ENCODE assay signal across 22 cellular contexts in genomic region chr5:112473989-112474388, GRCh38. TPM values are rescaled to one million over a fixed set of nuclear protein-coding genes. Genes with fewer than 3 reads are reported as not detected.
A peak's percentile ranks its signal among the peaks of the same experiment; 100 is the strongest.
DNase-seq lines count a peak whose midpoint lies in the region; ATAC-seq, FAIRE-seq and TF ChIP-seq lines count a peak whose summit lies in the region.
"Had no signal": no experiment of that assay in that cellular context is flagged by ENCODE, and none has a peak within 500 bp of the region (broad histone marks: within the 10 kb centered on the region; RNA-seq: fewer than 3 reads in every experiment).

No MANE protein-coding gene starts in this region.

- H3K36me3 Mint-ChIP-seq in nephron (ENCODE audit: low read depth), result no peaks in the 10 kb centered on the region
- no peaks in the 10 kb centered on the region for H3K36me3 Mint-ChIP-seq in activated T-helper 2 cell treated with anti-CD3 and anti-CD28 coated beads, Interferon-gamma antibody, Interleukin-2, Interleukin-4, amounts not matched to agents 10 μg/mL and 5 μg/mL and 100 μg/mL, durations not matched to agents 14 hours and 24 hours and 36 hours (ENCODE audit: low read depth)
- H3K36me3 Mint-ChIP-seq: CD4-positive, alpha-beta memory T cell had no signal

- FAIRE-seq in kidney (lab: Jason Lieb, UNC), result no peak
- FAIRE-seq: GM12891, GM18507, H54 had no signal

- H3K9ac ChIP-seq in kidney (ENCODE audit: low read length in 2 of 2), result no peak overlapping the region

- H3K4me1 Mint-ChIP-seq in nephron, result peaks cover 10% of the 10 kb centered on the region
- no peaks in the 10 kb centered on the region for H3K4me1 Mint-ChIP-seq in activated T-helper 2 cell treated with anti-CD3 and anti-CD28 coated beads, Interferon-gamma antibody, Interleukin-2, Interleukin-4, amounts not matched to agents 10 μg/mL and 5 μg/mL and 100 μg/mL, durations not matched to agents 14 hours and 24 hours and 36 hours (ENCODE audit: low read depth)
- H3K4me1 Mint-ChIP-seq: CD4-positive, alpha-beta memory T cell had no signal

- H3K27me3 ChIP-seq in left ventricle myocardium inferior (ENCODE audit: low read depth), result no peaks in the 10 kb centered on the region

- no peak overlapping the region for H3K4me3 Mint-ChIP-seq in nephron
- H3K4me3 Mint-ChIP-seq in activated T-helper 2 cell treated with anti-CD3 and anti-CD28 coated beads, Interferon-gamma antibody, Interleukin-2, Interleukin-4, amounts not matched to agents 10 μg/mL and 5 μg/mL and 100 μg/mL, durations not matched to agents 14 hours and 24 hours and 36 hours (ENCODE audit: low read depth), result no peak overlapping the region
- H3K4me3 Mint-ChIP-seq: CD4-positive, alpha-beta memory T cell; HFFc6 had no signal

- H3K36me3 ChIP-seq in left ventricle myocardium inferior (no peaks in the 10 kb centered on the region), kidney (ENCODE audit: control insufficient read depth in 1 of 2, insufficient read depth in 2 of 2, low read length in 2 of 2) (no peaks in the 10 kb centered on the region)
- H3K36me3 ChIP-seq: HAP-1 had no signal

- H3K27ac ChIP-seq in left ventricle myocardium inferior (replicated peaks) (peak overlapping the region; percentile 47), kidney (ENCODE audit: low read depth in 2 of 2, low read length in 2 of 2) (no peak overlapping the region)

- intact Hi-C loops in left ventricle myocardium inferior (cut with micrococcal nuclease), result no loop called here
- intact Hi-C loops in cardiac septum (cut with DNase I), result no loop called here
- intact Hi-C loops in left ventricle myocardium superior (cut with micrococcal nuclease), result no loop called here
- intact Hi-C loops in activated T-helper 2 cell treated with anti-CD3 and anti-CD28 coated beads, Interferon-gamma antibody, Interleukin-2, Interleukin-4, amounts not matched to agents 10 μg/mL and 5 μg/mL and 100 μg/mL, durations not matched to agents 14 hours and 24 hours and 36 hours (cut with micrococcal nuclease), result no loop called here
- intact Hi-C loops in kidney (cut with DNase I), result no loop called here

- H3K4me1 ChIP-seq in left ventricle myocardium inferior (peaks cover 12% of the 10 kb centered on the region), kidney (ENCODE audit: control insufficient read depth in 1 of 2, insufficient read depth in 1 of 2, low read depth in 1 of 2, low read length in 2 of 2) (no peaks in the 10 kb centered on the region)
- H3K4me1 ChIP-seq: HAP-1 had no signal

- ATAC-seq in left ventricle myocardium superior, result peak; percentile 50

- H3K4me3 ChIP-seq in left ventricle myocardium inferior (no peak overlapping the region), kidney (ENCODE audit: low read length in 2 of 2) (no peak overlapping the region)
- H3K4me3 ChIP-seq: HAP-1 had no signal

- TF ChIP-seq CTCF in left ventricle myocardium inferior (IDR thresholded peaks at IDR 0.05; ENCODE audit: borderline replicate concordance), result no peak
- TF ChIP-seq CTCF in nephron (IDR thresholded peaks at IDR 0.05; ENCODE audit: unreplicated experiment in 3 of 3), result no peak
- no peak for TF ChIP-seq CTCF in kidney (IDR thresholded peaks at IDR 0.05; ENCODE audit: borderline replicate concordance, extremely low read depth, insufficient read depth)

- H3K9me3 Mint-ChIP-seq in nephron, result no peaks in the 10 kb centered on the region
- no peaks in the 10 kb centered on the region for H3K9me3 Mint-ChIP-seq in activated T-helper 2 cell treated with anti-CD3 and anti-CD28 coated beads, Interferon-gamma antibody, Interleukin-2, Interleukin-4, amounts not matched to agents 10 μg/mL and 5 μg/mL and 100 μg/mL, durations not matched to agents 14 hours and 24 hours and 36 hours
- H3K9me3 Mint-ChIP-seq: CD4-positive, alpha-beta memory T cell; HFFc6 had no signal

- H3K27me3 Mint-ChIP-seq in nephron (ENCODE audit: low read depth), result peaks cover 5% of the 10 kb centered on the region
- peaks cover 5% of the 10 kb centered on the region for H3K27me3 Mint-ChIP-seq in activated T-helper 2 cell treated with anti-CD3 and anti-CD28 coated beads, Interferon-gamma antibody, Interleukin-2, Interleukin-4, amounts not matched to agents 10 μg/mL and 5 μg/mL and 100 μg/mL, durations not matched to agents 14 hours and 24 hours and 36 hours (ENCODE audit: low read depth)

- DNase-seq in left ventricle myocardium inferior (no peak), cardiac septum (ENCODE audit: low spot score) (no peak), left ventricle myocardium superior (no peak), NCI-H2081 treated with DMSO at 0.1 percent for 48 hours (lab: John Stamatoyannopoulos, UW) (no peak), kidney (no peak)
- no peak for DNase-seq in activated T-helper 2 cell treated with anti-CD3 and anti-CD28 coated beads, Interferon-gamma antibody, Interleukin-2, Interleukin-4, amounts not matched to agents 10 μg/mL and 5 μg/mL and 100 μg/mL, durations not matched to agents 14 hours and 24 hours and 36 hours (ENCODE audit: low spot score)
- DNase-seq: C1 segment of cervical spinal cord; Calu3; CD4-positive, alpha-beta memory T cell; COR-L47; DMS53; DMS79 treated with DMSO at 0.1 percent for 48 hours; GF-D8; GOT3; HFFc6 had no signal

- H3K27ac Mint-ChIP-seq in nephron, result peak overlapping the region in 2 of 3 experiments; percentile 17 to 75
- no peak overlapping the region for H3K27ac Mint-ChIP-seq in activated T-helper 2 cell treated with anti-CD3 and anti-CD28 coated beads, Interferon-gamma antibody, Interleukin-2, Interleukin-4, amounts not matched to agents 10 μg/mL and 5 μg/mL and 100 μg/mL, durations not matched to agents 14 hours and 24 hours and 36 hours
- H3K27ac Mint-ChIP-seq: HFFc6 had no signal

- H3K9me3 ChIP-seq in left ventricle myocardium inferior (replicated peaks) (no peaks in the 10 kb centered on the region), kidney (ENCODE audit: control insufficient read depth in 1 of 2, low read length in 2 of 2) (no peaks in the 10 kb centered on the region)
- H3K9me3 ChIP-seq: HAP-1 had no signal

RNA-seq across cellular contexts. Expression of gene EPB41L4A, which starts 54.9 kb away (rescaled TPM):
- total RNA-seq in left ventricle myocardium inferior, result 17.8 TPM
- total RNA-seq in cardiac septum, result 18.0 TPM
- total RNA-seq in left ventricle myocardium superior, result 18.6 TPM
- total RNA-seq in activated T-helper 2 cell treated with anti-CD3 and anti-CD28 coated beads, Interferon-gamma antibody, Interleukin-2, Interleukin-4, amounts not matched to agents 10 μg/mL and 5 μg/mL and 100 μg/mL, durations not matched to agents 14 hours and 24 hours and 36 hours, result 0.34 and 0.68 TPM in 2 replicates
- total RNA-seq in kidney, result 39.0 TPM
- polyA plus RNA-seq in kidney (ENCODE audit: insufficient read depth, low read depth, low replicate concordance), result 10.2 TPM
- total RNA-seq: A673, G401 had no signal

Comparison
In these comparisons a context has a peak if more than half of its experiments do, and no peak if none do; other contexts are left out.
1. RNA of gene EPB41L4A, which starts 54.9 kb away (total RNA-seq): 39.0 TPM in kidney (single experiment), 18.6 TPM in left ventricle myocardium superior (single experiment), 18.0 TPM in cardiac septum (single experiment) and 17.8 TPM in left ventricle myocardium inferior (single experiment); 0.34 to 0.68 TPM in activated T-helper 2 cell treated with anti-CD3 and anti-CD28 coated beads, Interferon-gamma antibody, Interleukin-2, Interleukin-4, amounts not matched to agents 10 μg/mL and 5 μg/mL and 100 μg/mL, durations not matched to agents 14 hours and 24 hours and 36 hours; every median in the first group is over 10 times any median in the second.